Comparison of ENCODE assay signal across 11 cellular contexts in the genomic region with DNA sequence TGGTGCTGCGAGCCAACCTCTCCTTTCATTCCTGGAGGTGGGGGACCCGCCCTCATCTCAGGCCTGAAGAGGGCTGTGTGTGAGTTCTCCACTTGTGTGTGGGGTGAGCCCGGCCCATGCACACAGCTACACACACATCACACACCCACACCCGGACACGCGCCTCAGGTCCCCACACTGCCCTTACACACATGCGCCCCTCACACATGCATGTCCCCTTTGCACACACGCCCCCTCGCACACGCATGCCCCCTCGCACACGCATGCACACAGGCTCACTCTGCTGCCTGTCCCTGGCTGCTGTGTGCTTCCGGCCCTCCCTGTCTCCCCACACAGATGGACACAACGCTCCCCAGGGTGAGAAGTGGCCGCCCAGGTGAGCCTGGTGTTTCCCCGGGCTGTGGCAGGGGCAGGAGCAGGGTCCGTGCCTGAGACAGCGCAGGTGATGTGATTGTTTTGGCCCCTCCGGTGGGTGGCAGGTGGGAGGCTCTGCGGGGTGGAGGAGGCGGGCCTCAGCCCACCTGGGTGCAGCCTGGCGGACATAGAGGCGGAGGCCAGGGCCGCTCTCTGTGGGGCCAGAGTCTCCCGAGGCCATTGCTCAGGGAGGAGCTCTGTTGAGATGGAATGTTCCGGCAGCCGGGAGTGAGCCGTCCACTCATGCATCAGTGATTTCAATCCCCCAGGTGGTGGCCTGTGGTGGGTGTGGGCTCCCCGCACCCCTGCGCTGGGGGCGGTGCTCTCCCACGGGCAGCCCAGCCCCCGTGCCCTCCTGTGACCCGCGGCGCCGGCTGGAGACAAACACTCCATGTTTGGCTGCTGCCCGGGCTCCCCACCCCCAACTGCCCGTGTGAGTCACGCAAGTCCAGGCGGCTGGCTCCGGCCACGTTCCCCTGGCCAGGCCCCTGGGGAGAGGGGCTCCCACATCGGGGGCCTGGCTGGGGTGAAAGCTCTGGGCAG. TPM values are rescaled to one million over a fixed set of nuclear protein-coding genes. Genes with fewer than 3 reads are reported as not detected.
DNase-seq lines count a peak whose midpoint lies in the region; ATAC-seq, FAIRE-seq and TF ChIP-seq lines count a peak whose summit lies in the region.
"Had no signal": no experiment of that assay in that cellular context is flagged by ENCODE, and none has a peak within 500 bp of the region (broad histone marks: within the 10 kb centered on the region; RNA-seq: fewer than 3 reads in every experiment).

No MANE protein-coding gene starts in this region.

- H3K27ac ChIP-seq in layer of hippocampus (ENCODE audit: low read depth, low read length), result peak overlapping the region; percentile 52
- peak overlapping the region; percentile 96 for H3K27ac ChIP-seq in stomach smooth muscle (ENCODE audit: low read length)
- H3K27ac ChIP-seq: foreskin keratinocyte had no signal

- H3K36me3 Mint-ChIP-seq in HFFc6 (ENCODE audit: low read depth), result no peaks in the 10 kb centered on the region

- H3K27me3 ChIP-seq in layer of hippocampus (ENCODE audit: control insufficient read depth, insufficient read depth, low read length), result peaks cover 4% of the 10 kb centered on the region
- no peaks in the 10 kb centered on the region for H3K27me3 ChIP-seq in stomach smooth muscle (ENCODE audit: control insufficient read depth in 1 of 2, insufficient read depth in 2 of 2, low read length in 2 of 2)
- H3K27me3 ChIP-seq: foreskin keratinocyte had no signal

- FAIRE-seq in D721Med (lab: Jason Lieb, UNC), result no peak

- no peak for ATAC-seq in GM18520 (IDR thresholded peaks at IDR 0.05; ENCODE audit: unreplicated experiment)
- ATAC-seq: foreskin keratinocyte had no signal

- peak overlapping the region; percentile 58 to 66 for H3K9ac ChIP-seq in stomach smooth muscle (ENCODE audit: low read length in 2 of 2)

- peaks cover 2% of the 10 kb centered on the region for H3K27me3 Mint-ChIP-seq in HFFc6 (ENCODE audit: insufficient read depth)

- H3K27ac Mint-ChIP-seq in HFFc6, result no peak overlapping the region

- peaks cover 0 to 6% of the 10 kb centered on the region in 2 donors for H3K36me3 ChIP-seq in stomach smooth muscle (ENCODE audit: control insufficient read depth in 2 of 2, insufficient read depth in 2 of 2, low read length in 2 of 2)

- in situ Hi-C loops in astrocyte of the spinal cord (cut with HindIII; ENCODE audit: low sequenced_read_pairs), result no loop called here

- DNase-seq in HFFc6 (peak; percentile 50), astrocyte of the spinal cord (ENCODE audit: low read depth, low spot score) (peak; percentile 91), D721Med (ENCODE audit: insufficient read length, low spot score) (no peak), epidermal melanocyte (ENCODE audit: insufficient read length, low spot score) (no peak), activated T-cell treated with anti-CD3 and anti-CD28 coated beads for 4 hours (no peak)
- DNase-seq: activated CD4-positive, alpha-beta T cell treated with anti-CD3 and anti-CD28 coated beads for 1 hour; foreskin keratinocyte had no signal

- TF ChIP-seq CTCF in HFFc6 (IDR thresholded peaks at IDR 0.05) (no peak), astrocyte of the spinal cord (IDR thresholded peaks at IDR 0.05; ENCODE audit: low read depth, low read length) (no peak), D721Med (IDR thresholded peaks at IDR 0.05; ENCODE audit: insufficient read depth, missing control alignments) (no peak)

- H3K4me3 ChIP-seq in astrocyte of the spinal cord (ENCODE audit: low read depth, low read length), result no peak overlapping the region
- H3K4me3 ChIP-seq in stomach smooth muscle (ENCODE audit: low read length in 2 of 2), result peak overlapping the region; percentile 49 to 63

- no peaks in the 10 kb centered on the region for H3K9me3 Mint-ChIP-seq in HFFc6

- no peak overlapping the region for H3K4me3 Mint-ChIP-seq in HFFc6

- no peaks in the 10 kb centered on the region for H3K9me3 ChIP-seq in stomach smooth muscle (ENCODE audit: control insufficient read depth in 2 of 2, low read length in 2 of 2)

- no peaks in the 10 kb centered on the region for H3K4me1 Mint-ChIP-seq in HFFc6 (ENCODE audit: low read depth)

- peaks cover 62% of the 10 kb centered on the region for H3K4me1 ChIP-seq in stomach smooth muscle (ENCODE audit: control insufficient read depth, insufficient read depth, low read length)
- H3K4me1 ChIP-seq: foreskin keratinocyte had no signal

RNA-seq across cellular contexts. Expression of a gene that starts 29.1 kb away (rescaled TPM):
- total RNA-seq in HFFc6 (2021; fragmentation: NEBNext Ultra II Directional; extraction: Animal tissue kit (Norgen Biotek cat#: 25700)), result under 1 TPM in 2 of 6 experiments, not detected in 4; 0.03 to 0.05 TPM
- total RNA-seq: foreskin keratinocyte, HT1080 had no signal

RNA-seq across cellular contexts. Expression of a gene that starts 43.1 kb away (rescaled TPM):
- under 1 TPM in 1 of 6 experiments, not detected in 5; 0.23 TPM for total RNA-seq in HFFc6 (2021; fragmentation: NEBNext Ultra II Directional; extraction: Animal tissue kit (Norgen Biotek cat#: 25700))
- total RNA-seq: foreskin keratinocyte, HT1080 had no signal

RNA-seq across cellular contexts. Expression of a gene that starts 48.0 kb away (rescaled TPM):
- not detected for total RNA-seq in HFFc6 (2021; fragmentation: NEBNext Ultra II Directional; extraction: Animal tissue kit (Norgen Biotek cat#: 25700))
- total RNA-seq: foreskin keratinocyte, HT1080 had no signal

RNA-seq across cellular contexts. Expression of a gene that starts 58.5 kb away (rescaled TPM):
- total RNA-seq in HFFc6 (2021; fragmentation: NEBNext Ultra II Directional; extraction: Animal tissue kit (Norgen Biotek cat#: 25700)), result not detected
- total RNA-seq: foreskin keratinocyte, HT1080 had no signal

Comparison
In these comparisons a context has a peak if more than half of its experiments do, and no peak if none do; other contexts are left out.
1. DNase-seq: peak in HFFc6 (single experiment) and astrocyte of the spinal cord (single experiment); none in D721Med (single experiment), epidermal melanocyte (single experiment) and activated T-cell treated with anti-CD3 and anti-CD28 coated beads for 4 hours (single experiment).